Comparison of ENCODE assay signal across 32 cellular contexts in genomic region chr20:53712212-53712977, GRCh38.
DNase-seq lines count a peak whose midpoint lies in the region; ATAC-seq, FAIRE-seq and TF ChIP-seq lines count a peak whose summit lies in the region.
"Had no signal": no experiment of that assay in that cellular context is flagged by ENCODE, and none has a peak within 500 bp of the region (broad histone marks: within the 10 kb centered on the region; RNA-seq: fewer than 3 reads in every experiment).

No MANE protein-coding gene starts in this region.

- peak; percentile 49 for TF ChIP-seq POLR2A in right lobe of liver (IDR thresholded peaks at IDR 0.05)

- H3K4me1 ChIP-seq in BLaER1 treated with 17β-estradiol and CSF1 and Interleukin-3, amounts not matched to agents 10 nM and 100 nM, result peaks cover 28 to 63% (median 45%) of the 10 kb centered on the region in 10 experiments
- peaks cover 24% of the 10 kb centered on the region for H3K4me1 ChIP-seq in HUES64 (ENCODE audit: insufficient read depth, low read length)
- H3K4me1 ChIP-seq in astrocyte (ENCODE audit: insufficient read depth, low read length), result peaks cover 16% of the 10 kb centered on the region
- peaks cover 0 to 30% (median 12%) of the 10 kb centered on the region in 4 donors for H3K4me1 ChIP-seq in right lobe of liver

- H3K36me3 Mint-ChIP-seq in astrocyte (ENCODE audit: low read depth, unreplicated experiment), result no peaks in the 10 kb centered on the region
- H3K36me3 Mint-ChIP-seq: activated naive CD8-positive, alpha-beta T cell had no signal

- H3K4me3 ChIP-seq in BLaER1 treated with 17β-estradiol and CSF1 and Interleukin-3, amounts not matched to agents 10 nM and 100 nM, result no peak overlapping the region
- H3K4me3 ChIP-seq in HUES64 (ENCODE audit: low read length) (no peak overlapping the region), astrocyte (ENCODE audit: insufficient read depth, low read depth, low read length) (no peak overlapping the region), right lobe of liver (peak overlapping the region in 1 of 3 donors; percentile 4)
- H3K4me3 ChIP-seq: A549, lung had no signal

- H3K4me1 Mint-ChIP-seq in astrocyte (ENCODE audit: low read depth, unreplicated experiment), result peaks cover 15% of the 10 kb centered on the region

- intact Hi-C loops in right lobe of liver (cut with DNase I), result loop anchor here in 1 of 2 donors (10.0 kb wide), 1 partner anchor 72 kb away; no protein-coding TSS in a partner anchor

- no peaks in the 10 kb centered on the region for H3K9me3 ChIP-seq in BLaER1 treated with 17β-estradiol and CSF1 and Interleukin-3, amounts not matched to agents 10 nM and 100 nM (replicated peaks in 1 of 11)
- H3K9me3 ChIP-seq in HUES64 (ENCODE audit: insufficient read depth, low read depth, low read length) (no peaks in the 10 kb centered on the region), astrocyte (ENCODE audit: insufficient read depth, low read depth, low read length) (no peaks in the 10 kb centered on the region), right lobe of liver (no peaks in the 10 kb centered on the region)
- H3K9me3 ChIP-seq: A549 had no signal

- H3K27ac Mint-ChIP-seq in astrocyte (ENCODE audit: unreplicated experiment), result no peak overlapping the region
- H3K27ac Mint-ChIP-seq: activated B cell treated with CpG ODN at 0.5 μM for 24 hours had no signal

- no peaks in the 10 kb centered on the region for H3K27me3 Mint-ChIP-seq in astrocyte (ENCODE audit: low read depth, unreplicated experiment)
- H3K27me3 Mint-ChIP-seq: activated B cell treated with CpG ODN at 0.5 μM for 24 hours; activated naive CD8-positive, alpha-beta T cell; B cell had no signal

- DNase-seq in astrocyte (ENCODE audit: low read depth) (no peak), right lobe of liver (peak; percentile 70 to 80 (median 77)), midbrain (lab: John Stamatoyannopoulos, UW) (no peak), HuH-7 (ENCODE audit: low spot score) (no peak), UCSD-AML1 (lab: John Stamatoyannopoulos, UW; ENCODE audit: unreplicated experiment) (no peak)
- DNase-seq in activated naive CD4-positive, alpha-beta T cell treated with anti-CD3 and anti-CD28 coated beads, Interleukin-2, amount 50 U/mL, for 16 hours, result no peak
- DNase-seq: activated B cell treated with CpG ODN at 0.5 μM for 24 hours; activated CD4-positive, alpha-beta T cell treated with anti-CD3 and anti-CD28 coated beads, Interleukin-2, amount 50 U/mL, for 4 hours; activated CD8-positive, alpha-beta memory T cell treated with anti-CD3 and anti-CD28 coated beads, Interleukin-2, amount 50 U/mL, for 48 hours; aorta; cortex of kidney; DND-41; KBM-7; MM.1S; NCI-H1694 treated with DMSO at 0.1 percent for 48 hours; NCI-H2227 treated with DMSO at 0.1 percent for 48 hours; small intestine; stimulated activated CD4-positive, alpha-beta T cell treated with anti-CD3 and anti-CD28 coated beads, Interleukin-2, amount 100 ng/mL, for 24 hours; substantia nigra had no signal

- no peaks in the 10 kb centered on the region for H3K9me3 Mint-ChIP-seq in astrocyte (ENCODE audit: unreplicated experiment)
- H3K9me3 Mint-ChIP-seq: activated B cell treated with CpG ODN at 0.5 μM for 24 hours; activated T-helper 2 cell treated with anti-CD3 and anti-CD28 coated beads, Interferon-gamma antibody, Interleukin-2, Interleukin-4, amounts not matched to agents 10 μg/mL and 5 μg/mL and 100 μg/mL, durations not matched to agents 14 hours and 24 hours and 36 hours; neural crest cell; T-helper 2 cell treated with Interferon-gamma antibody and Interleukin-4, amounts not matched to agents 5 μg/mL and 100 μg/mL, for 36 hours had no signal

- no peaks in the 10 kb centered on the region for H3K79me2 ChIP-seq in astrocyte (ENCODE audit: insufficient read depth, low read length)

- H3K4me3 Mint-ChIP-seq in astrocyte (ENCODE audit: unreplicated experiment), result no peak overlapping the region
- H3K4me3 Mint-ChIP-seq: activated B cell treated with CpG ODN at 0.5 μM for 24 hours; activated naive CD8-positive, alpha-beta T cell; B cell; neural crest cell; T-helper 2 cell treated with Interferon-gamma antibody and Interleukin-4, amounts not matched to agents 5 μg/mL and 100 μg/mL, for 36 hours had no signal

- WGBS in HUES64, result 83% methylated on average over 17 of the region's 17 CpGs
- 27% methylated on average over 14 of the region's 17 CpGs for WGBS in right lobe of liver (ENCODE audit: insufficient coverage, low coverage, low lambda C conversion rate, missing lambda C conversion rate)

- H3K27ac ChIP-seq in BLaER1 treated with 17β-estradiol and CSF1 and Interleukin-3, amounts not matched to agents 10 nM and 100 nM, result no peak overlapping the region
- H3K27ac ChIP-seq in HUES64 (ENCODE audit: low read depth, low read length) (peak overlapping the region; percentile 33; the same call in 1 of the 2 replicates), astrocyte (ENCODE audit: low read depth, low read length) (no peak overlapping the region), right lobe of liver (peak overlapping the region; percentile 81 to 91 (median 89))
- H3K27ac ChIP-seq: HL-60 had no signal

- peak overlapping the region; percentile 35 for H2AFZ ChIP-seq in astrocyte (ENCODE audit: low read depth, low read length)

- FAIRE-seq in astrocyte (lab: Jason Lieb, UNC), result no peak
- FAIRE-seq: A549, keratinocyte, small intestine had no signal

- H3K9ac ChIP-seq in BLaER1 treated with 17β-estradiol and CSF1 and Interleukin-3, amounts not matched to agents 10 nM and 100 nM, result no peak overlapping the region
- H3K9ac ChIP-seq in HUES64 (ENCODE audit: low read depth, low read length) (no peak overlapping the region), astrocyte (ENCODE audit: low read length) (no peak overlapping the region)

- peak; percentile 64 to 76 (median 67) for ATAC-seq in right lobe of liver
- ATAC-seq: HCT116, SK-N-SH treated with all-trans-retinoic acid at 6 μM for 48 hours had no signal

- peak overlapping the region in 9 of 11 experiments; percentile 12 to 58 (median 45); a peak in 11 of 22 replicates for H3K4me2 ChIP-seq in BLaER1 treated with 17β-estradiol and CSF1 and Interleukin-3, amounts not matched to agents 10 nM and 100 nM
- no peak overlapping the region for H3K4me2 ChIP-seq in astrocyte (ENCODE audit: low read length)
- H3K4me2 ChIP-seq: A549 had no signal

- H4K20me1 ChIP-seq in BLaER1 treated with 17β-estradiol and CSF1 and Interleukin-3, amounts not matched to agents 10 nM and 100 nM, result no peaks in the 10 kb centered on the region
- H4K20me1 ChIP-seq in astrocyte (ENCODE audit: insufficient read depth, low read length), result no peaks in the 10 kb centered on the region

- no peaks in the 10 kb centered on the region for H3K27me3 ChIP-seq in BLaER1 treated with 17β-estradiol and CSF1 and Interleukin-3, amounts not matched to agents 10 nM and 100 nM
- H3K27me3 ChIP-seq in HUES64 (ENCODE audit: insufficient read depth, low read length), result no peaks in the 10 kb centered on the region
- no peaks in the 10 kb centered on the region for H3K27me3 ChIP-seq in astrocyte (ENCODE audit: insufficient read depth, low read length)
- no peaks in the 10 kb centered on the region for H3K27me3 ChIP-seq in right lobe of liver

- TF ChIP-seq CTCF in astrocyte (IDR thresholded peaks at IDR 0.05; ENCODE audit: insufficient read depth, low read depth, low read length) (no peak), right lobe of liver (IDR thresholded peaks at IDR 0.05) (no peak)

- no peaks in the 10 kb centered on the region for H3K36me3 ChIP-seq in BLaER1 treated with 17β-estradiol and CSF1 and Interleukin-3, amounts not matched to agents 10 nM and 100 nM
- H3K36me3 ChIP-seq in HUES64 (ENCODE audit: insufficient read depth, low read length) (no peaks in the 10 kb centered on the region), astrocyte (ENCODE audit: insufficient read depth, low read length) (no peaks in the 10 kb centered on the region), right lobe of liver (no peaks in the 10 kb centered on the region)

Comparison
In these comparisons a context has a peak if more than half of its experiments do, and no peak if none do; other contexts are left out.
1. H3K27ac ChIP-seq: peak in HUES64 (single experiment) and right lobe of liver (3 of 3); none in BLaER1 treated with 17β-estradiol and CSF1 and Interleukin-3, amounts not matched to agents 10 nM and 100 nM (0 of 11) and astrocyte (single experiment).
2. DNase-seq: peak in right lobe of liver (3 of 3); none in astrocyte (single experiment), midbrain (single experiment), HuH-7 (single experiment), UCSD-AML1 (single experiment) and activated naive CD4-positive, alpha-beta T cell treated with anti-CD3 and anti-CD28 coated beads, Interleukin-2, amount 50 U/mL, for 16 hours (single experiment).